8 cellular contexts compared by ENCODE assay signal in genomic region chr3:56682458-56683121, GRCh38. TPM values are rescaled to one million over a fixed set of nuclear protein-coding genes. Genes with fewer than 3 reads are reported as not detected.
A peak's percentile ranks its signal among the peaks of the same experiment; 100 is the strongest.
DNase-seq lines count a peak whose midpoint lies in the region; ATAC-seq and TF ChIP-seq lines count a peak whose summit lies in the region.

No MANE protein-coding gene starts in this region.

- ATAC-seq in HG03175 (IDR thresholded peaks at IDR 0.05; ENCODE audit: unreplicated experiment) = peak; percentile 71
- ATAC-seq in right lobe of liver = peak; percentile 80 to 82 (median 82)

- no peak for TF ChIP-seq CTCF in right lobe of liver (IDR thresholded peaks at IDR 0.05)

- 0% methylated on average over 16 of the region's 58 CpGs for WGBS in right lobe of liver (ENCODE audit: insufficient coverage, low coverage, low lambda C conversion rate, missing lambda C conversion rate)

- in situ Hi-C loops in GM18951 (cut with MboI; ENCODE audit: low sequenced_read_pairs, unreplicated experiment) = no loop called here

- peaks cover 0 to 16% (median 0%) of the 10 kb centered on the region in 4 donors for H3K4me1 ChIP-seq in right lobe of liver

- H3K27ac ChIP-seq in right lobe of liver = peak overlapping the region; percentile 92 to 93 (median 93)

- intact Hi-C loops in right lobe of liver (cut with DNase I) = no loop called here

- H3K27me3 ChIP-seq in right lobe of liver = no peaks in the 10 kb centered on the region

- H3K4me3 ChIP-seq in right lobe of liver = peak overlapping the region; percentile 83 to 85 (median 83)

- TF ChIP-seq POLR2A in GM18951 (IDR thresholded peaks at IDR 0.05; ENCODE audit: extremely low read depth, insufficient read depth, insufficient read length) (peak; percentile 72), right lobe of liver (IDR thresholded peaks at IDR 0.05) (peak; percentile 45)

- DNase-seq in AG08396 (ENCODE audit: low spot score) = peak; percentile 73
- DNase-seq in NCI-H526 treated with DMSO at 0.1 percent for 48 hours (lab: John Stamatoyannopoulos, UW) = peak; percentile 22
- DNase-seq in activated CD4-positive, alpha-beta T cell treated with anti-CD3 and anti-CD28 coated beads, Interleukin-2, amount 50 U/mL, for 4 hours = peak; percentile 69
- peak; percentile 79 for DNase-seq in dermis blood vessel endothelial cell
- peak; percentile 73 to 81 (median 75) for DNase-seq in right lobe of liver
- DNase-seq in stimulated activated CD4-positive, alpha-beta T cell treated with anti-CD3 and anti-CD28 coated beads, Interleukin-4, amount 100 ng/mL, for 24 hours = peak; percentile 84

- no peaks in the 10 kb centered on the region for H3K9me3 ChIP-seq in right lobe of liver

- no peaks in the 10 kb centered on the region for H3K36me3 ChIP-seq in right lobe of liver

RNA-seq across cellular contexts. Expression of gene TASOR, which starts 0.5 kb away (rescaled TPM):
- total RNA-seq in dermis blood vessel endothelial cell (84.9 and 100 TPM in 2 replicates), right lobe of liver (10 to 100 TPM; 13.7 to 31.0 (median 21.5) TPM)

Comparison
In these comparisons a context has a peak if more than half of its experiments do, and no peak if none do; other contexts are left out.
1. Peak in every context shown above with its lines: DNase-seq, ATAC-seq, H3K4me3 ChIP-seq and H3K27ac ChIP-seq.
2. DNase-seq: peak in every context shown above with its lines; median percentile 84 in stimulated activated CD4-positive, alpha-beta T cell treated with anti-CD3 and anti-CD28 coated beads, Interleukin-4, amount 100 ng/mL, for 24 hours; 79 in dermis blood vessel endothelial cell; 75 in right lobe of liver; 73 in AG08396; 69 in activated CD4-positive, alpha-beta T cell treated with anti-CD3 and anti-CD28 coated beads, Interleukin-2, amount 50 U/mL, for 4 hours; 22 in NCI-H526 treated with DMSO at 0.1 percent for 48 hours.